ENCODE assay signal across 8 cellular contexts in genomic region chr7:47635091-47636090, GRCh38. TPM values are rescaled to one million over a fixed set of nuclear protein-coding genes. Genes with fewer than 3 reads are reported as not detected.
DNase-seq lines count a peak whose midpoint lies in the region; ATAC-seq and TF ChIP-seq lines count a peak whose summit lies in the region.

No MANE protein-coding gene starts in this region.

- H3K4me1 ChIP-seq in right atrium auricular region (peaks cover 0 to 11% of the 10 kb centered on the region in 2 donors), mesendoderm (ENCODE audit: control insufficient read depth, low read depth, low read length) (peaks cover 5% of the 10 kb centered on the region)

- H3K18ac ChIP-seq in mesendoderm (ENCODE audit: low read length) = no peak overlapping the region

- H3K27me3 ChIP-seq in right atrium auricular region (no peaks in the 10 kb centered on the region), mesendoderm (ENCODE audit: insufficient read depth, low read length, poor library complexity) (no peaks in the 10 kb centered on the region)

- H3K9ac ChIP-seq in mesendoderm (ENCODE audit: low read length) = peak overlapping the region; percentile 44

- no peaks in the 10 kb centered on the region for H3K9me3 ChIP-seq in right atrium auricular region

- ATAC-seq in Right ventricle myocardium superior (ENCODE audit: poor library complexity) (peak; percentile 70), HG03045 (IDR thresholded peaks at IDR 0.05; ENCODE audit: unreplicated experiment) (no peak), HG02623 (IDR thresholded peaks at IDR 0.05; ENCODE audit: unreplicated experiment) (no peak), GM18868 (IDR thresholded peaks at IDR 0.05; ENCODE audit: unreplicated experiment) (no peak)

- peak overlapping the region in 1 of 2 donors; percentile 56 for H3K27ac ChIP-seq in right atrium auricular region
- no peak overlapping the region for H3K27ac ChIP-seq in mesendoderm (ENCODE audit: low read depth, low read length)

- H2AK5ac ChIP-seq in mesendoderm (ENCODE audit: low read length) = no peak overlapping the region

- no peak overlapping the region for H3K4ac ChIP-seq in mesendoderm (ENCODE audit: low read depth, low read length)

- H2BK5ac ChIP-seq in mesendoderm (ENCODE audit: low read length) = no peak overlapping the region

- no peaks in the 10 kb centered on the region for H3K79me1 ChIP-seq in mesendoderm (ENCODE audit: low read length)

- intact Hi-C loops in Right ventricle myocardium superior (cut with DNase I) = no loop called here

- H2BK120ac ChIP-seq in mesendoderm (ENCODE audit: low read depth, low read length) = no peak overlapping the region

- peak overlapping the region; percentile 74 for H3K56ac ChIP-seq in mesendoderm (ENCODE audit: low read length)

- DNase-seq in Right ventricle myocardium superior (peak; percentile 70), right atrium auricular region (ENCODE audit: low spot score) (no peak), astrocyte of the hippocampus (ENCODE audit: low read depth, low spot score) (peak; percentile 78), mesendoderm (peak; percentile 52)
- DNase-seq in activated CD4-positive, alpha-beta T cell treated with anti-CD3 and anti-CD28 coated beads for 4 hours = no peak

- H3K36me3 ChIP-seq in right atrium auricular region (no peaks in the 10 kb centered on the region), mesendoderm (ENCODE audit: control insufficient read depth, insufficient read depth, low read length) (no peaks in the 10 kb centered on the region)

- H4K8ac ChIP-seq in mesendoderm (ENCODE audit: low read depth, low read length) = no peak overlapping the region

- TF ChIP-seq CTCF in right atrium auricular region (IDR thresholded peaks at IDR 0.05) = no peak

- H3K23ac ChIP-seq in mesendoderm (ENCODE audit: low read length) = peak overlapping the region; percentile 80

- peak overlapping the region; percentile 77 for H3K4me2 ChIP-seq in mesendoderm (ENCODE audit: low read length)

- WGBS in mesendoderm (ENCODE audit: extremely low coverage, insufficient coverage, low lambda C conversion rate) = no CpG with 5 or more reads among the region's 25 CpGs

- H3K79me2 ChIP-seq in mesendoderm (ENCODE audit: control insufficient read depth, insufficient read depth, low read length) = no peaks in the 10 kb centered on the region

- H4K5ac ChIP-seq in mesendoderm (ENCODE audit: low read length) = no peak overlapping the region

- no peak overlapping the region for H3K4me3 ChIP-seq in right atrium auricular region
- H3K4me3 ChIP-seq in mesendoderm (ENCODE audit: low read length) = no peak overlapping the region

- H2BK15ac ChIP-seq in mesendoderm (replicated peaks; ENCODE audit: low read depth) = no peak overlapping the region

RNA-seq across cellular contexts. Expression of gene TNS3, which starts 53.5 kb away (rescaled TPM):
- total RNA-seq in Right ventricle myocardium superior = 43.2 TPM
- 10 to 100 TPM; 39.7 to 44.4 TPM for total RNA-seq in right atrium auricular region
- 7.2 TPM for polyA plus RNA-seq in mesendoderm (2013, experiment 1 of 2)
- polyA plus RNA-seq in mesendoderm (2013, experiment 2 of 2) = 7.8 TPM

Comparison
In these comparisons a context has a peak if more than half of its experiments do, and no peak if none do; other contexts are left out.
1. DNase-seq: peak in Right ventricle myocardium superior (single experiment), astrocyte of the hippocampus (single experiment) and mesendoderm (single experiment); none in right atrium auricular region (single experiment) and activated CD4-positive, alpha-beta T cell treated with anti-CD3 and anti-CD28 coated beads for 4 hours (0 of 2).